8 cellular contexts compared by ENCODE assay signal in genomic region chr15:55279746-55280351, GRCh38. TPM values are rescaled to one million over a fixed set of nuclear protein-coding genes. Genes with fewer than 3 reads are reported as not detected.
DNase-seq lines count a peak whose midpoint lies in the region; ATAC-seq and TF ChIP-seq lines count a peak whose summit lies in the region.

No MANE protein-coding gene starts in this region.

- H3K27me3 ChIP-seq in AG04450 (ENCODE audit: control insufficient read depth, insufficient read depth, low read length): no peaks in the 10 kb centered on the region
- H3K27me3 ChIP-seq in rectal smooth muscle tissue (ENCODE audit: control insufficient read depth, insufficient read depth, low read length): no peaks in the 10 kb centered on the region
- no peaks in the 10 kb centered on the region for H3K27me3 ChIP-seq in endodermal cell (ENCODE audit: control insufficient read depth, insufficient read depth, low read length, poor library complexity, severe bottlenecking)

- no peaks in the 10 kb centered on the region for H3K36me3 ChIP-seq in rectal smooth muscle tissue (ENCODE audit: control insufficient read depth, insufficient read depth, low read length)
- H3K36me3 ChIP-seq in endodermal cell (ENCODE audit: control insufficient read depth, insufficient read depth, low read length): no peaks in the 10 kb centered on the region

- DNase-seq in AG04450 (ENCODE audit: low read depth, low spot score) (peak; percentile 68), T-helper 2 cell (peak in 4 of 5 experiments; percentile 30 to 79 (median 47)), cortex of kidney (lab: John Stamatoyannopoulos, UW) (no peak), endodermal cell (no peak)
- peak; percentile 41 for DNase-seq in central memory CD4-positive, alpha-beta T cell

- H3K4me1 ChIP-seq in rectal smooth muscle tissue (ENCODE audit: control insufficient read depth, insufficient read depth, low read length): no peaks in the 10 kb centered on the region
- H3K4me1 ChIP-seq in endodermal cell (ENCODE audit: control insufficient read depth, insufficient read depth, low read length): peaks cover 4% of the 10 kb centered on the region

- H3K4me1 Mint-ChIP-seq in endodermal cell: peaks cover 2% of the 10 kb centered on the region

- H3K36me3 Mint-ChIP-seq in endodermal cell (ENCODE audit: low read depth): no peaks in the 10 kb centered on the region

- TF ChIP-seq CTCF in AG04450 (IDR thresholded peaks at IDR 0.05; ENCODE audit: low read depth, low read length) (no peak), endodermal cell (conservative IDR thresholded peaks at IDR 0.05) (no peak)

- H3K27me3 Mint-ChIP-seq in endodermal cell (ENCODE audit: insufficient read depth): no peaks in the 10 kb centered on the region

- H3K27ac ChIP-seq in AG04450 (ENCODE audit: low read depth, low read length) (peak overlapping the region; percentile 71), rectal smooth muscle tissue (ENCODE audit: low read depth, low read length) (peak overlapping the region; percentile 18), endodermal cell (ENCODE audit: low read depth, low read length) (no peak overlapping the region)

- CTCF ChIA-PET in AG04450 (lab: Charles Lee): no interaction called here

- WGBS in endodermal cell (ENCODE audit: insufficient coverage in 1 of 2, insufficient read length in 1 of 2), 2 experiments: 90 to 94% methylated on average over 4 of the region's 4 CpGs

- H3K27ac Mint-ChIP-seq in endodermal cell: no peak overlapping the region

- POLR2A ChIA-PET in AG04450 (lab: Yijun Ruan, JAX): interaction anchor here (0.9 kb wide), 1 partner anchor 30 kb away, joined by 3 read pairs; no protein-coding TSS in a partner anchor

- H3K4me3 Mint-ChIP-seq in endodermal cell: no peak overlapping the region

- no peaks in the 10 kb centered on the region for H3K9me3 Mint-ChIP-seq in endodermal cell

- peak; percentile 79 for ATAC-seq in GM19043 (IDR thresholded peaks at IDR 0.05; ENCODE audit: low read depth, unreplicated experiment)
- ATAC-seq in HG03280 (IDR thresholded peaks at IDR 0.05; ENCODE audit: unreplicated experiment): peak; percentile 84

- no peaks in the 10 kb centered on the region for H3K9me3 ChIP-seq in AG04450 (ENCODE audit: control insufficient read depth, insufficient read depth, low read length)
- H3K9me3 ChIP-seq in endodermal cell (ENCODE audit: control insufficient read depth, low read length): no peaks in the 10 kb centered on the region

- H3K9ac ChIP-seq in rectal smooth muscle tissue (ENCODE audit: low read length) (no peak overlapping the region), endodermal cell (ENCODE audit: extremely low read depth, low read length, poor library complexity, severe bottlenecking) (no peak overlapping the region)

- H3K4me3 ChIP-seq in AG04450 (ENCODE audit: low read depth, low read length) (no peak overlapping the region), rectal smooth muscle tissue (ENCODE audit: low read length) (no peak overlapping the region), endodermal cell (ENCODE audit: low read length) (no peak overlapping the region)

RNA-seq across cellular contexts. Expression of gene RAB27A, which starts 9.8 kb away (rescaled TPM):
- polyA plus RNA-seq in AG04450 (2011; rRNA removed): 26.2 and 34.8 TPM in 2 replicates
- 11.7 and 16.9 TPM in 2 replicates for polyA minus RNA-seq in AG04450 (2011; rRNA and poly(A)+ RNA removed)
- 1 to 10 TPM; 8.8 to 9.1 TPM for total RNA-seq in endodermal cell
- polyA plus RNA-seq in endodermal cell (2013, experiment 1 of 2): 5.7 TPM
- polyA plus RNA-seq in endodermal cell (2013, experiment 2 of 2): 4.1 TPM

RNA-seq across cellular contexts. Expression of gene PIGBOS1, which starts 39.1 kb away (rescaled TPM):
- polyA plus RNA-seq in AG04450 (2011; rRNA removed): 15.0 and 19.7 TPM in 2 replicates
- 2.1 and 3.1 TPM in 2 replicates for polyA minus RNA-seq in AG04450 (2011; rRNA and poly(A)+ RNA removed)
- 10 to 100 TPM; 12.1 to 14.3 TPM for total RNA-seq in endodermal cell
- 16.7 TPM for polyA plus RNA-seq in endodermal cell (2013, experiment 1 of 2)
- 20.8 TPM for polyA plus RNA-seq in endodermal cell (2013, experiment 2 of 2)

RNA-seq across cellular contexts. Expression of gene PIGB, which starts 39.2 kb away (rescaled TPM):
- 17.5 and 19.6 TPM in 2 replicates for polyA plus RNA-seq in AG04450 (2011; rRNA removed)
- 13.9 and 19.2 TPM in 2 replicates for polyA minus RNA-seq in AG04450 (2011; rRNA and poly(A)+ RNA removed)
- total RNA-seq in endodermal cell: 1 to 10 TPM; 9.3 to 9.4 TPM
- polyA plus RNA-seq in endodermal cell (2013, experiment 1 of 2): 8.2 TPM
- polyA plus RNA-seq in endodermal cell (2013, experiment 2 of 2): 8.7 TPM

Comparison
In these comparisons a context has a peak if more than half of its experiments do, and no peak if none do; other contexts are left out.
1. DNase-seq: peak in AG04450 (single experiment), T-helper 2 cell (4 of 5) and central memory CD4-positive, alpha-beta T cell (single experiment); none in cortex of kidney (single experiment) and endodermal cell (single experiment).